ENCODE assay signal across 15 cellular contexts in genomic region chr2:44652701-44653100, GRCh38.
"Had no signal": no experiment of that assay in that cellular context is flagged by ENCODE, and none has a peak within 500 bp of the region (broad histone marks: within the 10 kb centered on the region; RNA-seq: fewer than 3 reads in every experiment).

No MANE protein-coding gene starts in this region.

- H3K27ac ChIP-seq: cardiac muscle cell, colonic mucosa, gastroesophageal sphincter had no signal

- H3K27me3 ChIP-seq: cardiac muscle cell, colonic mucosa, gastroesophageal sphincter had no signal

- DNase-seq: activated CD4-positive, alpha-beta memory T cell treated with anti-CD3 and anti-CD28 coated beads for 36 hours; activated CD4-positive, alpha-beta T cell treated with anti-CD3 and anti-CD28 coated beads for 1 hour; activated CD8-positive, alpha-beta memory T cell treated with anti-CD3 and anti-CD28 coated beads, Interleukin-2, amount 10 ng/mL, durations not matched to agents 7 days and 5 days; activated effector memory CD4-positive, alpha-beta T cell treated with Interleukin-2 at 50 U/mL for 16 hours; activated naive CD4-positive, alpha-beta T cell treated with anti-CD3 and anti-CD28 coated beads, Interleukin-2, amount 50 U/mL, for 16 hours; activated T-cell treated with anti-CD3 and anti-CD28 coated beads, Interleukin-2, amount 50 U/mL, for 24 hours; colonic mucosa; mammary epithelial cell; stimulated activated naive CD8-positive, alpha-beta T cell treated with anti-CD3 and anti-CD28 coated beads, Interleukin-15, Interleukin-2, amounts not matched to agents 100 U/mL and 50 U/mL, for 24 hours; T-helper 9 cell; trophoblast cell had no signal

- ATAC-seq: activated CD8-positive, alpha-beta memory T cell treated with anti-CD3 and anti-CD28 coated beads, Interleukin-2, amount 10 ng/mL, durations not matched to agents 7 days and 5 days; gastroesophageal sphincter; left lobe of liver; sciatic nerve; stimulated activated naive CD8-positive, alpha-beta T cell treated with anti-CD3 and anti-CD28 coated beads, Interleukin-15, Interleukin-2, amounts not matched to agents 100 U/mL and 50 U/mL, for 24 hours had no signal

- H3K4me3 ChIP-seq: cardiac muscle cell, colonic mucosa, gastroesophageal sphincter had no signal

- H3K36me3 ChIP-seq: cardiac muscle cell, colonic mucosa, gastroesophageal sphincter had no signal

- H3K9me3 ChIP-seq: colonic mucosa, gastroesophageal sphincter had no signal

- H3K4me1 ChIP-seq: colonic mucosa, gastroesophageal sphincter had no signal
